Comparison of ENCODE assay signal across 26 cellular contexts in genomic region chr7:158941821-158942605, GRCh38.
"Had no signal": no experiment of that assay in that cellular context is flagged by ENCODE, and none has a peak within 500 bp of the region (broad histone marks: within the 10 kb centered on the region; RNA-seq: fewer than 3 reads in every experiment).

No MANE protein-coding gene starts in this region.

- H3K27ac Mint-ChIP-seq: dendritic cell treated with granulocyte-macrophage colony-stimulating factor and Interleukin-4, amounts not matched to agents 40 ng/mL and 50 ng/mL, for 4 days; endodermal cell had no signal

- DNase-seq: colonic mucosa; cortex of kidney; effector CD8-positive, alpha-beta T cell; effector memory CD8-positive, alpha-beta T cell; endodermal cell; erythroblast; esophagus squamous epithelium; foreskin fibroblast; foreskin melanocyte; gastrocnemius medialis; glutamatergic neuron; heart right ventricle; hippocampal formation; kidney; kidney glomerular epithelial cell; left colon; left ventricle myocardium superior; lower lobe of right lung; mesendoderm; midbrain had no signal

- H3K27me3 ChIP-seq: colonic mucosa, esophagus squamous epithelium, gastrocnemius medialis, heart right ventricle had no signal

- FAIRE-seq: endometrium, islet of Langerhans, kidney had no signal

- H3K36me3 ChIP-seq: colonic mucosa had no signal

- H3K4me1 ChIP-seq: colonic mucosa, esophagus squamous epithelium, gastrocnemius medialis, heart right ventricle, lower lobe of right lung had no signal

- H3K4me3 Mint-ChIP-seq: dendritic cell treated with granulocyte-macrophage colony-stimulating factor and Interleukin-4, amounts not matched to agents 40 ng/mL and 50 ng/mL, for 4 days; effector memory CD8-positive, alpha-beta T cell; endodermal cell had no signal

- H3K27me3 Mint-ChIP-seq: dendritic cell treated with granulocyte-macrophage colony-stimulating factor and Interleukin-4, amounts not matched to agents 40 ng/mL and 50 ng/mL, for 4 days; effector memory CD8-positive, alpha-beta T cell had no signal

- H3K4me1 Mint-ChIP-seq: endodermal cell had no signal

- H3K27ac ChIP-seq: colonic mucosa, epithelial cell of prostate, esophagus squamous epithelium, gastrocnemius medialis, heart right ventricle, lower lobe of right lung had no signal

- ATAC-seq: effector memory CD8-positive, alpha-beta T cell; esophagus mucosa; gastrocnemius medialis; heart right ventricle; left colon; left lobe of liver; left ventricle myocardium superior; lower lobe of right lung had no signal

- H3K4me3 ChIP-seq: colonic mucosa, esophagus squamous epithelium, gastrocnemius medialis, heart right ventricle, lower lobe of right lung had no signal

- H3K9me3 ChIP-seq: colonic mucosa, gastrocnemius medialis had no signal
